In the genomic region with DNA sequence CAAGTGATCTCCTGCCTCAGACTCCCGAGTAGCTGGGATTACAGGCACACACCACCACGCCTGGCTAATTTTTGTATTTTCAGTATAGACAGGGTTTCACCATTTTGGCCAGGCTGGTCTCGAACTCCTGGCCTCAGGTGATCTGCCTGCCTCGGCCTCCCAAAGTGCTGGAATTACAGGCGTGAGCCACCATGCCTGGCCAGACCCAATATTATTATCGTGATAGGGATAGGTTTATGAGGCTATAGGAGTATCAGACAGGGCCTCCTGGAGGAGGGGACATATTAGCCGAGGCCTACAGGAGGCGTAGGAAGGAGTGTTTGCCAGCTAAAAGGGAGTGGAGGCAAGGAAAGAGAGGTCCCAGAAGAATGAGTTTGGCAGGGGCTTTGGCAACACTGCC, we compare ENCODE assay signal across 12 cellular contexts. TPM values are rescaled to one million over a fixed set of nuclear protein-coding genes. Genes with fewer than 3 reads are reported as not detected.
DNase-seq lines count a peak whose midpoint lies in the region; ATAC-seq and TF ChIP-seq lines count a peak whose summit lies in the region.
"Not testable (repeated sequence)": the region's sequence is repeated elsewhere in the genome, so short reads cannot be mapped to it uniquely, and the experiment has no call there.
"Had no signal": no experiment of that assay in that cellular context is flagged by ENCODE, and none has a peak within 500 bp of the region (broad histone marks: within the 10 kb centered on the region; RNA-seq: fewer than 3 reads in every experiment).

No MANE protein-coding gene starts in this region.

- H3K27me3 Mint-ChIP-seq in CD14-positive monocyte (ENCODE audit: low read depth in 3 of 3); T-cell; activated naive CD4-positive, alpha-beta T cell treated with anti-CD3 and anti-CD28 coated beads for 36 hours (ENCODE audit: low read depth); naive thymus-derived CD8-positive, alpha-beta T cell: not testable (repeated sequence)

- H3K36me3 Mint-ChIP-seq in CD14-positive monocyte: peaks cover 25 to 44% of the 10 kb centered on the region in 2 donors
- H3K36me3 Mint-ChIP-seq in T-cell: not testable (repeated sequence)
- H3K36me3 Mint-ChIP-seq in activated naive CD4-positive, alpha-beta T cell treated with anti-CD3 and anti-CD28 coated beads for 36 hours (ENCODE audit: low read depth): peaks cover 50% of the 10 kb centered on the region
- H3K36me3 Mint-ChIP-seq in naive thymus-derived CD8-positive, alpha-beta T cell: peaks cover 0 to 26% (median 4%) of the 10 kb centered on the region in 3 donors

- intact Hi-C loops in CD14-positive monocyte (cut with micrococcal nuclease): loop anchor here in 1 of 2 donors (1.0 to 5.0 kb wide), 2 partner anchors 8 to 97 kb away; no protein-coding TSS in a partner anchor
- intact Hi-C loops in activated naive CD4-positive, alpha-beta T cell treated with anti-CD3 and anti-CD28 coated beads for 36 hours (cut with micrococcal nuclease): loop anchor here (1.0 to 5.0 kb wide), 8 partner anchors 10 to 988 kb away; a partner anchor contains a TSS
- intact Hi-C loops in heart left ventricle (cut with DNase I); stomach (cut with DNase I; ENCODE audit: low total_unique reads): not testable (repeated sequence)

- POLR2A ChIA-PET in T-cell (lab: Charles Lee): interaction anchor here in 1 of 2 donors (0.6 kb wide), 1 partner anchor 11 kb away, joined by 3 read pairs; no protein-coding TSS in a partner anchor
- POLR2A ChIA-PET in naive thymus-derived CD8-positive, alpha-beta T cell (lab: Charles Lee): interaction anchor here (0.9 to 6.5 kb wide), 5 partner anchors 10 to 20 kb away, joined by 3 to 70 read pairs (median 4); a partner anchor contains a TSS

- CTCF ChIA-PET in T-cell (lab: Charles Lee): interaction anchor here (0.9 to 1.5 kb wide), 5 partner anchors 10 to 96 kb away, joined by 3 to 5 read pairs (median 3); a partner anchor contains a TSS
- CTCF ChIA-PET in activated naive CD4-positive, alpha-beta T cell treated with anti-CD3 and anti-CD28 coated beads for 36 hours (lab: Charles Lee): interaction anchor here (0.6 to 9.7 kb wide), 8 partner anchors 12 to 240 kb away, joined by 3 to 113 read pairs (median 8); a partner anchor contains a TSS

- H3K27ac ChIP-seq in HL-60 (replicated peaks): 0 out of 2 replicates have a peak overlapping the region, but pooled peaks have one; percentile 4
- H3K27ac ChIP-seq in heart left ventricle: peak overlapping the region in 7 of 12 donors; percentile 51 to 88 (median 58)
- peak overlapping the region; percentile 8 to 79 (median 66) for H3K27ac ChIP-seq in stomach

- DNase-seq in CD14-positive monocyte (ENCODE audit: low spot score); HL-60 (ENCODE audit: low read depth in 1 of 2, low spot score in 1 of 2); T-cell; activated naive CD4-positive, alpha-beta T cell treated with anti-CD3 and anti-CD28 coated beads for 36 hours; heart left ventricle; naive thymus-derived CD8-positive, alpha-beta T cell; stomach: not testable (repeated sequence)
- DNase-seq in choroid plexus epithelial cell (ENCODE audit: low read depth): peak; percentile 11

- not testable (repeated sequence) for H3K4me3 ChIP-seq in HL-60 (replicated peaks; ENCODE audit: insufficient read depth, low read length); choroid plexus epithelial cell (ENCODE audit: low read depth, low read length); heart left ventricle; stomach

- 80 to 83% (median 82%) methylated on average over 8 of the region's 8 CpGs for WGBS in heart left ventricle, 4 donors
- WGBS in stomach, 5 donors: 80 to 89% (median 81%) methylated on average over 8 of the region's 8 CpGs

- H3K4me1 ChIP-seq in heart left ventricle (peaks cover 0 to 65% (median 0%) of the 10 kb centered on the region in 12 donors), stomach (peaks cover 0 to 62% (median 19%) of the 10 kb centered on the region in 4 donors)

- TF ChIP-seq POLR2A in heart left ventricle (IDR thresholded peaks at IDR 0.05); stomach (IDR thresholded peaks at IDR 0.05): not testable (repeated sequence)

- H3K4me3 Mint-ChIP-seq in CD14-positive monocyte (peak overlapping the region in 1 of 2 donors; percentile 69), T-cell (peak overlapping the region in 1 of 3 donors; percentile 57)
- peak overlapping the region; percentile 39 for H3K4me3 Mint-ChIP-seq in activated naive CD4-positive, alpha-beta T cell treated with anti-CD3 and anti-CD28 coated beads for 36 hours
- peak overlapping the region in 4 of 10 donors; percentile 50 to 75 (median 59) for H3K4me3 Mint-ChIP-seq in naive thymus-derived CD8-positive, alpha-beta T cell

- peak overlapping the region; percentile 90 to 98 (median 93) for H3K27ac Mint-ChIP-seq in CD14-positive monocyte
- H3K27ac Mint-ChIP-seq in T-cell: peak overlapping the region; percentile 90 to 91
- peak overlapping the region; percentile 100 for H3K27ac Mint-ChIP-seq in activated naive CD4-positive, alpha-beta T cell treated with anti-CD3 and anti-CD28 coated beads for 36 hours
- peak overlapping the region; percentile 82 to 95 (median 90) for H3K27ac Mint-ChIP-seq in naive thymus-derived CD8-positive, alpha-beta T cell

- not testable (repeated sequence) for TF ChIP-seq CTCF in CD14-positive monocyte (IDR thresholded peaks at IDR 0.05); HL-60 (IDR thresholded peaks at IDR 0.05; ENCODE audit: insufficient read depth, low read length); choroid plexus epithelial cell (conservative IDR thresholded peaks at IDR 0.05; ENCODE audit: low read depth, low read length); heart left ventricle (IDR thresholded peaks at IDR 0.05); stomach (IDR thresholded peaks at IDR 0.05)

- not testable (repeated sequence) for ATAC-seq in T-cell (replicated peaks in 1 of 4); naive thymus-derived CD8-positive, alpha-beta T cell
- peak in 2 of 4 donors; percentile 14 to 27 for ATAC-seq in heart left ventricle

- H3K27me3 ChIP-seq in HL-60 (ENCODE audit: insufficient read depth, poor library complexity, severe bottlenecking); heart left ventricle; stomach: not testable (repeated sequence)

- H3K9me3 Mint-ChIP-seq in CD14-positive monocyte; T-cell; activated naive CD4-positive, alpha-beta T cell treated with anti-CD3 and anti-CD28 coated beads for 36 hours; naive thymus-derived CD8-positive, alpha-beta T cell: not testable (repeated sequence)

- H3K9me3 ChIP-seq in heart left ventricle, stomach: not testable (repeated sequence)

- not testable (repeated sequence) for TF ChIP-seq EP300 in stomach (IDR thresholded peaks at IDR 0.05)

- not testable (repeated sequence) for H3K36me3 ChIP-seq in heart left ventricle, stomach

- H3K4me1 Mint-ChIP-seq in CD14-positive monocyte (peaks cover 71% of the 10 kb centered on the region), T-cell (peaks cover 30 to 50% (median 48%) of the 10 kb centered on the region in 3 donors)
- H3K4me1 Mint-ChIP-seq in activated naive CD4-positive, alpha-beta T cell treated with anti-CD3 and anti-CD28 coated beads for 36 hours (ENCODE audit: low read depth): peaks cover 77% of the 10 kb centered on the region
- H3K4me1 Mint-ChIP-seq in naive thymus-derived CD8-positive, alpha-beta T cell: peaks cover 23 to 44% (median 35%) of the 10 kb centered on the region in 4 donors

RNA-seq across cellular contexts. Expression of a gene that starts 9.9 kb away (rescaled TPM):
- 1 to 10 TPM; 1.3 to 2.4 TPM for polyA plus RNA-seq in CD14-positive monocyte
- 10 to 100 TPM; 50.3 to 64.3 (median 56.8) TPM for total RNA-seq in T-cell
- total RNA-seq in activated naive CD4-positive, alpha-beta T cell treated with anti-CD3 and anti-CD28 coated beads for 36 hours: 100 to 1,000 TPM; 103 to 111 TPM
- 10 to 100 TPM in 6 of 9 donors, 1 to 10 TPM in 3; 5.8 to 27.7 (median 14.6) TPM for total RNA-seq in heart left ventricle
- polyA plus RNA-seq in heart left ventricle: 10 to 100 TPM; 15.6 to 19.9 TPM
- total RNA-seq in naive thymus-derived CD8-positive, alpha-beta T cell: 10 to 100 TPM; 48.9 to 51.9 TPM
- 1 to 10 TPM; 3.4 to 8.3 (median 8.3) TPM for polyA plus RNA-seq in naive thymus-derived CD8-positive, alpha-beta T cell
- 10 to 100 TPM in 3 of 5 donors, 1 to 10 TPM in 2; 3.5 to 59.4 (median 11.3) TPM for total RNA-seq in stomach
- 10 to 100 TPM; 11.8 to 27.9 (median 22.1) TPM for polyA plus RNA-seq in stomach

RNA-seq across cellular contexts. Expression of a gene that starts 16.1 kb away (rescaled TPM):
- 10 to 100 TPM; 12.9 to 17.1 TPM for polyA plus RNA-seq in CD14-positive monocyte
- total RNA-seq in T-cell: 10 to 100 TPM; 21.9 to 90.1 (median 37.6) TPM
- total RNA-seq in activated naive CD4-positive, alpha-beta T cell treated with anti-CD3 and anti-CD28 coated beads for 36 hours: 10 to 100 TPM; 68.4 to 73.7 TPM
- total RNA-seq in heart left ventricle: 1 to 10 TPM in 2 of 9 donors, under 1 TPM in 7; 0.15 to 3.7 (median 0.63) TPM
- 1 to 10 TPM in 1 of 2 donors, under 1 TPM in 1; 0.46 to 1.1 TPM for polyA plus RNA-seq in heart left ventricle
- total RNA-seq in naive thymus-derived CD8-positive, alpha-beta T cell: 100 to 1,000 TPM in 1 of 2 experiments, 10 to 100 TPM in 1; 92.9 to 103 TPM
- polyA plus RNA-seq in naive thymus-derived CD8-positive, alpha-beta T cell: 10 to 100 TPM in 2 of 3 donors, 1 to 10 TPM in 1; 7.6 to 28.6 (median 11.7) TPM
- 100 to 1,000 TPM in 1 of 5 donors, 10 to 100 TPM in 3, 1 to 10 TPM in 1; 3.1 to 222 (median 32.7) TPM for total RNA-seq in stomach
- polyA plus RNA-seq in stomach: 10 to 100 TPM in 1 of 3 donors, 1 to 10 TPM in 2; 7.6 to 22.4 (median 8.6) TPM
- polyA plus RNA-seq: neural cell had no signal

RNA-seq across cellular contexts. Expression of a gene that starts 37.6 kb away (rescaled TPM):
- polyA plus RNA-seq in CD14-positive monocyte (under 1 TPM; 0.24 to 0.39 TPM), heart left ventricle (1 to 10 TPM in 1 of 2 donors, under 1 TPM in 1; 0.34 to 1.9 TPM), stomach (1 to 10 TPM in 2 of 3 donors, under 1 TPM in 1; 0.61 to 3.9 (median 2.6) TPM)
- total RNA-seq in T-cell (under 1 TPM in 4 of 5 donors, not detected in 1; 0.20 to 0.70 (median 0.58) TPM), heart left ventricle (1 to 10 TPM in 8 of 9 donors, under 1 TPM in 1; 0.37 to 7.9 (median 1.4) TPM), stomach (under 1 TPM in 1 of 5 donors, not detected in 4; 0.43 TPM)
- 1 to 10 TPM; 1.3 to 2.0 TPM for total RNA-seq in activated naive CD4-positive, alpha-beta T cell treated with anti-CD3 and anti-CD28 coated beads for 36 hours
- under 1 TPM; 0.60 to 0.69 TPM for total RNA-seq in naive thymus-derived CD8-positive, alpha-beta T cell
- under 1 TPM in 2 of 3 donors, not detected in 1; 0.07 to 0.72 TPM for polyA plus RNA-seq in naive thymus-derived CD8-positive, alpha-beta T cell
- polyA plus RNA-seq: neural cell had no signal

RNA-seq across cellular contexts. Expression of a gene that starts 48.8 kb away (rescaled TPM):
- not detected for polyA plus RNA-seq in CD14-positive monocyte
- total RNA-seq in T-cell: not detected
- not detected for total RNA-seq in activated naive CD4-positive, alpha-beta T cell treated with anti-CD3 and anti-CD28 coated beads for 36 hours
- not detected for total RNA-seq in heart left ventricle
- polyA plus RNA-seq in heart left ventricle: not detected
- not detected for total RNA-seq in naive thymus-derived CD8-positive, alpha-beta T cell
- not detected for polyA plus RNA-seq in naive thymus-derived CD8-positive, alpha-beta T cell
- total RNA-seq in stomach: not detected
- polyA plus RNA-seq in stomach: not detected
- total RNA-seq: dermis microvascular lymphatic vessel endothelial cell, renal cortical epithelial cell, ureter had no signal

Comparison
In these comparisons a context has a peak if more than half of its experiments do, and no peak if none do; other contexts are left out.
1. H3K27ac ChIP-seq: peak in every context shown above with its lines; median percentile 66 in stomach; 58 in heart left ventricle; 4 in HL-60.